ENCODE assay signal across 1 cellular context in genomic region chr7:151900591-151901312, GRCh38.
TF ChIP-seq lines count a peak whose summit lies in the region.

No MANE protein-coding gene starts in this region.

TF ChIP-seq in IMR-90, 13 proteins besides CTCF, POLR2A, EP300 and RAD21:
- no peak for TF ChIP-seq MAFK (IDR thresholded peaks at IDR 0.05; ENCODE audit: low read depth, low read length)
- TF ChIP-seq, protein P1, sequence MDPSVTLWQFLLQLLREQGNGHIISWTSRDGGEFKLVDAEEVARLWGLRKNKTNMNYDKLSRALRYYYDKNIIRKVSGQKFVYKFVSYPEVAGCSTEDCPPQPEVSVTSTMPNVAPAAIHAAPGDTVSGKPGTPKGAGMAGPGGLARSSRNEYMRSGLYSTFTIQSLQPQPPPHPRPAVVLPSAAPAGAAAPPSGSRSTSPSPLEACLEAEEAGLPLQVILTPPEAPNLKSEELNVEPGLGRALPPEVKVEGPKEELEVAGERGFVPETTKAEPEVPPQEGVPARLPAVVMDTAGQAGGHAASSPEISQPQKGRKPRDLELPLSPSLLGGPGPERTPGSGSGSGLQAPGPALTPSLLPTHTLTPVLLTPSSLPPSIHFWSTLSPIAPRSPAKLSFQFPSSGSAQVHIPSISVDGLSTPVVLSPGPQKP (IDR thresholded peaks at IDR 0.05; ENCODE audit: borderline replicate concordance, low read depth, low read length), result no peak
- TF ChIP-seq NFE2L2 (IDR thresholded peaks at IDR 0.05; ENCODE audit: low read depth, low read length), result no peak
- TF ChIP-seq RCOR1 (IDR thresholded peaks at IDR 0.05; ENCODE audit: insufficient replicate concordance, low read length), result no peak
- no peak for TF ChIP-seq CEBPB (IDR thresholded peaks at IDR 0.05; ENCODE audit: low read depth, low read length)
- TF ChIP-seq CHD1 (IDR thresholded peaks at IDR 0.05; ENCODE audit: low read depth, low read length), result no peak
- TF ChIP-seq, protein P2, sequence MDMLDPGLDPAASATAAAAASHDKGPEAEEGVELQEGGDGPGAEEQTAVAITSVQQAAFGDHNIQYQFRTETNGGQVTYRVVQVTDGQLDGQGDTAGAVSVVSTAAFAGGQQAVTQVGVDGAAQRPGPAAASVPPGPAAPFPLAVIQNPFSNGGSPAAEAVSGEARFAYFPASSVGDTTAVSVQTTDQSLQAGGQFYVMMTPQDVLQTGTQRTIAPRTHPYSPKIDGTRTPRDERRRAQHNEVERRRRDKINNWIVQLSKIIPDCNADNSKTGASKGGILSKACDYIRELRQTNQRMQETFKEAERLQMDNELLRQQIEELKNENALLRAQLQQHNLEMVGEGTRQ (IDR thresholded peaks at IDR 0.05; ENCODE audit: low read depth, low read length), result no peak
- TF ChIP-seq RFX5 (IDR thresholded peaks at IDR 0.05; ENCODE audit: low read depth, low read length), result no peak
- no peak for TF ChIP-seq MAZ (IDR thresholded peaks at IDR 0.05; ENCODE audit: borderline replicate concordance, low read depth, low read length)
- TF ChIP-seq SMC3 (IDR thresholded peaks at IDR 0.05; ENCODE audit: low read depth, low read length), result no peak
- TF ChIP-seq BHLHE40 (IDR thresholded peaks at IDR 0.05; ENCODE audit: low read depth, low read length), result no peak
- no peak for TF ChIP-seq MXI1 (IDR thresholded peaks at IDR 0.05; ENCODE audit: borderline replicate concordance, low read depth, low read length)
- TF ChIP-seq FOS (IDR thresholded peaks at IDR 0.05; ENCODE audit: low read depth, low read length), result no peak
TF ChIP-seq in IMR-90: peak in this region for 0.
